1 cellular context compared by ENCODE assay signal in the genomic region with DNA sequence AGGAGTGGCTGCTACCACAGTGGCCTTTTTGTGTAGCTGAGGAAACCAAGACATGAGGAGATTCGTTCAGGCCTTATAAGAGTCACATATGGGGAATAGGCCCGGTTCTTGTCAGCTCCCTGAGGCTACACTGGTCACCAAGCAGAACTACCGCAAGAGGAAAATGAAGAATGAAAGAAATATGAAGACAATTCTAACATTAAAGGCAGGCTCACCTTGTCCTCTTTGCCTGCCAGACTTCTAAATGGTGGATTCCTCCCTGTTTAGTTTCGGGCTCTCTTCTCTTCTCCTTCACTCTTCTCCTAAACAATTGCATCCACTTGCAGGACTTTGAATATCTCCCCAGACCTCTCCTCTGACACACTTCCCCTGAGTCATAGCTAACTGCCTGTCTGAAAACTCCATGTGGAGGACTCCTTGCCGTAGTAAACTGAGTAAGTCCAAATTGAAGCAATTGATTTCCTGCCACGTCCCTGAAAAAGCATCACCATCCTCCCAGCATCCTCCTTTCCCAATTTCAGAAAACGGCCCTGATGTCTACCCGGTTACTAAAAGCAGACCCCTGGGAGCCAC.
A peak's percentile ranks its signal among the peaks of the same experiment; 100 is the strongest.
TF ChIP-seq lines count a peak whose summit lies in the region.

No MANE protein-coding gene starts in this region.

TF ChIP-seq in SK-N-SH, 30 proteins besides CTCF, POLR2A, EP300 and RAD21 (continued from another document):
- no peak for TF ChIP-seq FOXJ3 (CRISPR knock-in tag; IDR thresholded peaks at IDR 0.05)
- TF ChIP-seq, protein P1, sequence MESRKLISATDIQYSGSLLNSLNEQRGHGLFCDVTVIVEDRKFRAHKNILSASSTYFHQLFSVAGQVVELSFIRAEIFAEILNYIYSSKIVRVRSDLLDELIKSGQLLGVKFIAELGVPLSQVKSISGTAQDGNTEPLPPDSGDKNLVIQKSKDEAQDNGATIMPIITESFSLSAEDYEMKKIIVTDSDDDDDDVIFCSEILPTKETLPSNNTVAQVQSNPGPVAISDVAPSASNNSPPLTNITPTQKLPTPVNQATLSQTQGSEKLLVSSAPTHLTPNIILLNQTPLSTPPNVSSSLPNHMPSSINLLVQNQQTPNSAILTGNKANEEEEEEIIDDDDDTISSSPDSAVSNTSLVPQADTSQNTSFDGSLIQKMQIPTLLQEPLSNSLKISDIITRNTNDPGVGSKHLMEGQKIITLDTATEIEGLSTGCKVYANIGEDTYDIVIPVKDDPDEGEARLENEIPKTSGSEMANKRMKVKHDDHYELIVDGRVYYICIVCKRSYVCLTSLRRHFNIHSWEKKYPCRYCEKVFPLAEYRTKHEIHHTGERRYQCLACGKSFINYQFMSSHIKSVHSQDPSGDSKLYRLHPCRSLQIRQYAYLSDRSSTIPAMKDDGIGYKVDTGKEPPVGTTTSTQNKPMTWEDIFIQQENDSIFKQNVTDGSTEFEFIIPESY (IDR thresholded peaks at IDR 0.05; ENCODE audit: borderline replicate concordance, low read depth): no peak
- TF ChIP-seq, protein P2, sequence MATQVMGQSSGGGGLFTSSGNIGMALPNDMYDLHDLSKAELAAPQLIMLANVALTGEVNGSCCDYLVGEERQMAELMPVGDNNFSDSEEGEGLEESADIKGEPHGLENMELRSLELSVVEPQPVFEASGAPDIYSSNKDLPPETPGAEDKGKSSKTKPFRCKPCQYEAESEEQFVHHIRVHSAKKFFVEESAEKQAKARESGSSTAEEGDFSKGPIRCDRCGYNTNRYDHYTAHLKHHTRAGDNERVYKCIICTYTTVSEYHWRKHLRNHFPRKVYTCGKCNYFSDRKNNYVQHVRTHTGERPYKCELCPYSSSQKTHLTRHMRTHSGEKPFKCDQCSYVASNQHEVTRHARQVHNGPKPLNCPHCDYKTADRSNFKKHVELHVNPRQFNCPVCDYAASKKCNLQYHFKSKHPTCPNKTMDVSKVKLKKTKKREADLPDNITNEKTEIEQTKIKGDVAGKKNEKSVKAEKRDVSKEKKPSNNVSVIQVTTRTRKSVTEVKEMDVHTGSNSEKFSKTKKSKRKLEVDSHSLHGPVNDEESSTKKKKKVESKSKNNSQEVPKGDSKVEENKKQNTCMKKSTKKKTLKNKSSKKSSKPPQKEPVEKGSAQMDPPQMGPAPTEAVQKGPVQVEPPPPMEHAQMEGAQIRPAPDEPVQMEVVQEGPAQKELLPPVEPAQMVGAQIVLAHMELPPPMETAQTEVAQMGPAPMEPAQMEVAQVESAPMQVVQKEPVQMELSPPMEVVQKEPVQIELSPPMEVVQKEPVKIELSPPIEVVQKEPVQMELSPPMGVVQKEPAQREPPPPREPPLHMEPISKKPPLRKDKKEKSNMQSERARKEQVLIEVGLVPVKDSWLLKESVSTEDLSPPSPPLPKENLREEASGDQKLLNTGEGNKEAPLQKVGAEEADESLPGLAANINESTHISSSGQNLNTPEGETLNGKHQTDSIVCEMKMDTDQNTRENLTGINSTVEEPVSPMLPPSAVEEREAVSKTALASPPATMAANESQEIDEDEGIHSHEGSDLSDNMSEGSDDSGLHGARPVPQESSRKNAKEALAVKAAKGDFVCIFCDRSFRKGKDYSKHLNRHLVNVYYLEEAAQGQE (IDR thresholded peaks at IDR 0.05; ENCODE audit: low read depth, low read length): 0 out of 2 replicates have a peak, but pooled peaks have one; percentile 4
